In genomic region chr22:40036591-40037225, GRCh38 we compare ENCODE assay signal across 8 cellular contexts. TPM values are rescaled to one million over a fixed set of nuclear protein-coding genes. Genes with fewer than 3 reads are reported as not detected.
DNase-seq lines count a peak whose midpoint lies in the region; ATAC-seq, FAIRE-seq and TF ChIP-seq lines count a peak whose summit lies in the region.

No MANE protein-coding gene starts in this region.

- RAD21 ChIA-PET in GM12878 (lab: Charles Lee; ENCODE audit: unreplicated experiment) = interaction anchor here (0.7 to 3.4 kb wide), 16 partner anchors 10 to 866 kb away, joined by 3 to 16 read pairs (median 4); partner anchors contain the start of genes ADSL, ATF4 and MIEF1

- H3K9me3 ChIP-seq in GM12878 (replicated peaks; ENCODE audit: control insufficient read depth, insufficient read depth, low read length) (no peaks in the 10 kb centered on the region), spleen (no peaks in the 10 kb centered on the region)

- H3K27ac ChIP-seq in GM12878 (ENCODE audit: control insufficient read depth, insufficient read depth) (no peak overlapping the region), spleen (no peak overlapping the region)

- no peak overlapping the region for H3K27ac Mint-ChIP-seq in T-cell

- ATAC-seq in T-cell (replicated peaks in 1 of 4) = peak; percentile 51 to 80 (median 56)
- peak; percentile 97 for ATAC-seq in GM12878
- ATAC-seq in HG03378 (IDR thresholded peaks at IDR 0.05; ENCODE audit: unreplicated experiment) = no peak
- ATAC-seq in GM19023 (IDR thresholded peaks at IDR 0.05; ENCODE audit: unreplicated experiment) = no peak

- TF ChIP-seq POLR2A in GM12878 (IDR thresholded peaks at IDR 0.05; ENCODE audit: low read depth, low read length) = no peak
- no peak for TF ChIP-seq POLR2A in spleen (IDR thresholded peaks at IDR 0.05)

- BruUV-seq in GM12878 (replicated peaks; lab: Mats Ljungman, UMichigan) = no TSS peak

- H3K9ac ChIP-seq in GM12878 (ENCODE audit: control insufficient read depth, insufficient read depth, low read length) = no peak overlapping the region

- H3K4me3 ChIP-seq in GM12878 (no peak overlapping the region), spleen (no peak overlapping the region)

- SMC1A ChIA-PET in GM12878 (lab: Charles Lee; ENCODE audit: uncharacterized antibody, unreplicated experiment) = interaction anchor here (0.6 to 7.3 kb wide), 16 partner anchors 10 to 543 kb away, joined by 3 to 67 read pairs (median 3); partner anchors contain the start of genes ADSL and TNRC6B

- intact Hi-C loops in GM12878 (cut with micrococcal nuclease; ENCODE audit: unreplicated experiment) (loop anchor here (1.0 to 5.0 kb wide), 2 partner anchors 502 to 544 kb away; no protein-coding TSS in a partner anchor), spleen (cut with DNase I; ENCODE audit: low total_unique reads) (loop anchor here (5.0 kb wide), 1 partner anchor 499 kb away; no protein-coding TSS in a partner anchor)

- TF ChIP-seq CTCF in GM12872 (IDR thresholded peaks at IDR 0.05; ENCODE audit: insufficient read depth, low read depth, low read length) (peak; percentile 92), GM12878 (IDR thresholded peaks at IDR 0.05 in 2 of 3, conservative IDR thresholded peaks at IDR 0.05 in 1 of 3; ENCODE audit: control insufficient read depth in 2 of 3, extremely low read depth in 1 of 3, insufficient read depth in 1 of 3, low read depth in 3 of 3, low read length in 3 of 3) (peak; percentile 77 to 91 (median 88)), spleen (IDR thresholded peaks at IDR 0.05 in 8 of 11, conservative IDR thresholded peaks at IDR 0.05 in 3 of 11) (peak; percentile 37 to 77 (median 66))

- no peaks in the 10 kb centered on the region for H3K4me1 ChIP-seq in GM12878 (ENCODE audit: control insufficient read depth, insufficient read depth, low read length)
- H3K4me1 ChIP-seq in spleen = peaks cover 0 to 33% (median 2%) of the 10 kb centered on the region in 6 donors

- H3K4me1 Mint-ChIP-seq in T-cell = peaks cover 0 to 4% (median 3%) of the 10 kb centered on the region in 3 donors

- POLR2A ChIA-PET in T-cell (lab: Charles Lee) = interaction anchor here in 1 of 2 donors (0.5 kb wide), 2 partner anchors 19 to 95 kb away, joined by 4 to 8 read pairs; no protein-coding TSS in a partner anchor
- POLR2A ChIA-PET in GM12878 (lab: Charles Lee) = no interaction called here

- in situ Hi-C loops in GM12878 (cut with MboI) = loop anchor here (10.0 kb wide), 1 partner anchor 692 kb away; the partner anchor contains the start of gene SYNGR1

- H3K9me3 Mint-ChIP-seq in T-cell = no peaks in the 10 kb centered on the region

- peak; percentile 92 for FAIRE-seq in GM12878 (lab: Jason Lieb, UNC)

- peak; percentile 86 for TF ChIP-seq RAD21 in GM12878 (IDR thresholded peaks at IDR 0.05; ENCODE audit: insufficient read depth, low read depth, low read length)

- H3K79me2 ChIP-seq in GM12878 (ENCODE audit: control insufficient read depth, insufficient read depth, low read length) = no peaks in the 10 kb centered on the region

- H3K36me3 ChIP-seq in GM12878 (ENCODE audit: control insufficient read depth in 2 of 2, insufficient read depth in 2 of 2, low read length in 1 of 2) (no peaks in the 10 kb centered on the region), spleen (no peaks in the 10 kb centered on the region)

- CTCF ChIA-PET in T-cell (lab: Charles Lee) (interaction anchor here in 1 of 2 donors (1.1 to 1.2 kb wide), 2 partner anchors 470 to 502 kb away, joined by 3 read pairs; no protein-coding TSS in a partner anchor), GM12878 (lab: Yijun Ruan, JAX) (interaction anchor here (0.6 to 6.5 kb wide), 25 partner anchors 10 to 863 kb away, joined by 3 to 68 read pairs (median 3); partner anchors contain the start of genes ADSL, CACNA1I and MIEF1)

- 16% methylated on average over 13 of the region's 13 CpGs for WGBS in GM12878 (ENCODE audit: insufficient coverage, insufficient replicate concordance, low lambda C conversion rate, missing lambda C conversion rate)
- 32 to 40% (median 33%) methylated on average over 10 to 13 of the region's 13 CpGs for WGBS in spleen, 5 donors

- TF ChIP-seq EP300 in GM12878 (IDR thresholded peaks at IDR 0.05; ENCODE audit: borderline replicate concordance in 1 of 2, control insufficient read depth in 1 of 2, low read depth in 2 of 2, low read length in 2 of 2) = no peak

- no peak overlapping the region for H3K4me3 Mint-ChIP-seq in T-cell

- peaks cover 6 to 8% of the 10 kb centered on the region in 2 experiments for H3K27me3 ChIP-seq in GM12878 (replicated peaks in 1 of 2; ENCODE audit: control insufficient read depth in 2 of 2, insufficient read depth in 2 of 2, low read length in 1 of 2)
- H3K27me3 ChIP-seq in spleen (replicated peaks in 1 of 7) = peaks cover 0 to 55% (median 0%) of the 10 kb centered on the region in 7 donors

- no peak overlapping the region for H2AFZ ChIP-seq in GM12878 (ENCODE audit: control insufficient read depth, low read depth, low read length)

- no peak overlapping the region for H3K4me2 ChIP-seq in GM12878 (ENCODE audit: control insufficient read depth, insufficient read depth)

- peak; percentile 56 for DNase-seq in NCI-H1092 treated with DMSO at 0.1 percent for 48 hours (lab: John Stamatoyannopoulos, UW)
- peak in 24 of 34 experiments; percentile 11 to 45 (median 30) for DNase-seq in T-cell
- DNase-seq in GM12878 (ENCODE audit: low read depth, low spot score) = no peak
- peak; percentile 65 for DNase-seq in iPS DF 19.7 (ENCODE audit: low read depth, low spot score)
- DNase-seq in spleen = peak; percentile 84

- peaks cover 8 to 18% of the 10 kb centered on the region in 2 donors for H3K27me3 Mint-ChIP-seq in T-cell

- H4K20me1 ChIP-seq in GM12878 (ENCODE audit: control insufficient read depth, insufficient read depth) = no peaks in the 10 kb centered on the region

- H3K36me3 Mint-ChIP-seq in T-cell = no peaks in the 10 kb centered on the region

TF ChIP-seq in GM12878, 131 proteins besides CTCF, POLR2A, EP300 and RAD21:
- TF ChIP-seq LARP7 (IDR thresholded peaks at IDR 0.05) (0 out of 2 replicates have a peak, but pooled peaks have one; percentile 39), PKNOX1 (IDR thresholded peaks at IDR 0.05) (no peak), IKZF2 (IDR thresholded peaks at IDR 0.05) (no peak), IRF4 (IDR thresholded peaks at IDR 0.05; ENCODE audit: low read depth, low read length) (0 out of 2 replicates have a peak, but pooled peaks have one; percentile 19), YY1 (IDR thresholded peaks at IDR 0.05; ENCODE audit: low read depth, low read length) (0 out of 2 replicates have a peak, but pooled peaks have one; percentile 40), EGR1 (IDR thresholded peaks at IDR 0.05; ENCODE audit: borderline replicate concordance in 1 of 2, low read depth in 2 of 2, low read length in 2 of 2) (0 out of 3 replicates have a peak, but pooled peaks of 1 of the 2 experiments have one; percentile 30), SMC3 (IDR thresholded peaks at IDR 0.05; ENCODE audit: borderline replicate concordance, low read length) (peak; percentile 88)
TF ChIP-seq in GM12878: peak in this region for 5.

RNA-seq across cellular contexts. Expression of gene FAM83F, which starts 42.0 kb away (rescaled TPM):
- total RNA-seq in T-cell = 1 to 10 TPM in 2 of 5 donors, under 1 TPM in 3; 0.26 to 4.9 (median 0.79) TPM
- 0.04 and 0.49 TPM in 2 replicates for total RNA-seq in GM12878 (2013; cell fraction: nucleolus; rRNA removed)
- total RNA-seq in GM12878 (2014; rRNA removed) = not detected in 2 replicates
- not detected in 2 replicates for total RNA-seq in GM12878 (2014; rRNA removed; fragmentation: Illumina TruSeq; extraction: Trizol)
- total RNA-seq in GM12878 (2021) = 0.03 and 0.05 TPM in 2 replicates
- polyA plus RNA-seq in GM12878 (2011; ENCODE audit: low read depth) = not detected
- polyA plus RNA-seq in GM12878 (2011; rRNA removed) = 0.01 TPM in 1 of 2 replicates, not detected in the other
- under 0.01 TPM in 2 replicates for polyA plus RNA-seq in GM12878 (2011; cell fraction: cytosol; rRNA removed)
- polyA plus RNA-seq in GM12878 (2011; cell fraction: nucleus; rRNA removed) = 0.06 TPM in 2 replicates
- 0.03 TPM in 1 of 2 replicates, not detected in the other for polyA plus RNA-seq in GM12878 (2012)
- polyA plus RNA-seq in GM12878 (2014; fragmentation: Illumina TruSeq; extraction: Trizol) = 0.01 TPM in 1 of 2 replicates, not detected in the other
- polyA plus RNA-seq in GM12878 (2014; fragmentation: Nextera tagmentation; extraction: Ambion mirVana) = not detected
- polyA plus RNA-seq in GM12878 (2014; rRNA removed) = 0.01 TPM in 1 of 2 replicates, not detected in the other
- not detected for polyA plus RNA-seq in GM12878 (2016; fragmentation: Nextera tagmentation; extraction: Ambion mirVana)
- 0.21 TPM in 1 of 2 replicates, not detected in the other for polyA minus RNA-seq in GM12878 (2011; rRNA and poly(A)+ RNA removed)
- polyA minus RNA-seq in GM12878 (2011; cell fraction: cytosol; rRNA and poly(A)+ RNA removed) = not detected in 2 replicates
- polyA minus RNA-seq in GM12878 (2011; cell fraction: nucleus; rRNA and poly(A)+ RNA removed) = not detected in 2 replicates
- total RNA-seq in spleen = under 1 TPM in 6 of 7 donors, not detected in 1; 0.06 to 0.28 (median 0.18) TPM
- under 1 TPM in 2 of 3 donors, not detected in 1; 0.02 to 0.13 TPM for polyA plus RNA-seq in spleen

Comparison
In these comparisons a context has a peak if more than half of its experiments do, and no peak if none do; other contexts are left out.
1. ATAC-seq: peak in T-cell (4 of 4) and GM12878 (single experiment); none in HG03378 (single experiment) and GM19023 (single experiment).
2. Peak in every context shown above with its lines, with median percentiles within 50 percentile points of each other: CTCF ChIP-seq.